In genomic region chr4:2363951-2364653, GRCh38 we compare ENCODE assay signal across 9 cellular contexts. TPM values are rescaled to one million over a fixed set of nuclear protein-coding genes. Genes with fewer than 3 reads are reported as not detected.
DNase-seq lines count a peak whose midpoint lies in the region; ATAC-seq and TF ChIP-seq lines count a peak whose summit lies in the region.
"Had no signal": no experiment of that assay in that cellular context is flagged by ENCODE, and none has a peak within 500 bp of the region (broad histone marks: within the 10 kb centered on the region; RNA-seq: fewer than 3 reads in every experiment).

No MANE protein-coding gene starts in this region.

- H3K4me1 ChIP-seq in skeletal muscle satellite cell (ENCODE audit: control insufficient read depth, insufficient read depth, low read length): no peaks in the 10 kb centered on the region

- CTCF ChIA-PET in activated CD8-positive, alpha-beta T cell treated with anti-CD3 and anti-CD28 coated beads, Interleukin-2, amount 10 ng/mL, durations not matched to agents 7 days and 5 days (lab: Charles Lee): no interaction called here

- H3K4me1 Mint-ChIP-seq in activated CD8-positive, alpha-beta T cell treated with anti-CD3 and anti-CD28 coated beads, Interleukin-2, amount 10 ng/mL, durations not matched to agents 7 days and 5 days (ENCODE audit: low read depth): no peaks in the 10 kb centered on the region

- peak overlapping the region; percentile 62 for H3K4me2 ChIP-seq in skeletal muscle satellite cell (ENCODE audit: low read length)

- H3K27ac Mint-ChIP-seq in activated CD8-positive, alpha-beta T cell treated with anti-CD3 and anti-CD28 coated beads, Interleukin-2, amount 10 ng/mL, durations not matched to agents 7 days and 5 days: peak overlapping the region; percentile 57

- POLR2A ChIA-PET in activated CD8-positive, alpha-beta T cell treated with anti-CD3 and anti-CD28 coated beads, Interleukin-2, amount 10 ng/mL, durations not matched to agents 7 days and 5 days (lab: Charles Lee): no interaction called here

- H3K9me3 Mint-ChIP-seq in activated CD8-positive, alpha-beta T cell treated with anti-CD3 and anti-CD28 coated beads, Interleukin-2, amount 10 ng/mL, durations not matched to agents 7 days and 5 days (ENCODE audit: insufficient read depth): peaks cover 5% of the 10 kb centered on the region

- H3K9me3 ChIP-seq in skeletal muscle satellite cell (replicated peaks; ENCODE audit: low read length): peaks cover 8% of the 10 kb centered on the region

- H3K4me3 Mint-ChIP-seq in activated CD8-positive, alpha-beta T cell treated with anti-CD3 and anti-CD28 coated beads, Interleukin-2, amount 10 ng/mL, durations not matched to agents 7 days and 5 days: peak overlapping the region; percentile 63

- TF ChIP-seq CTCF in foreskin fibroblast (IDR thresholded peaks at IDR 0.05; ENCODE audit: low read depth, low read length): no peak
- no peak for TF ChIP-seq CTCF in GM13977 (IDR thresholded peaks at IDR 0.05; ENCODE audit: extremely low read depth, insufficient read depth, missing control alignments)

- H3K27me3 ChIP-seq in skeletal muscle satellite cell (ENCODE audit: control insufficient read depth, insufficient read depth, low read length): peaks cover 4% of the 10 kb centered on the region

- ATAC-seq in activated CD8-positive, alpha-beta T cell treated with anti-CD3 and anti-CD28 coated beads, Interleukin-2, amount 10 ng/mL, durations not matched to agents 7 days and 5 days: peak; percentile 10
- ATAC-seq in HG03045 (IDR thresholded peaks at IDR 0.05; ENCODE audit: unreplicated experiment) (no peak), HG02884 (IDR thresholded peaks at IDR 0.05; ENCODE audit: unreplicated experiment) (no peak)

- H3K27me3 Mint-ChIP-seq in activated CD8-positive, alpha-beta T cell treated with anti-CD3 and anti-CD28 coated beads, Interleukin-2, amount 10 ng/mL, durations not matched to agents 7 days and 5 days (ENCODE audit: low read depth): no peaks in the 10 kb centered on the region

- DNase-seq in activated CD8-positive, alpha-beta T cell treated with anti-CD3 and anti-CD28 coated beads, Interleukin-2, amount 10 ng/mL, durations not matched to agents 7 days and 5 days: no peak
- no peak for DNase-seq in foreskin fibroblast
- DNase-seq in germinal center (ENCODE audit: low spot score): no peak
- no peak for DNase-seq in GM13977 (ENCODE audit: low spot score)
- DNase-seq: SHP77 treated with DMSO at 0.1 percent for 48 hours had no signal

- in situ Hi-C loops in GM13977 (cut with MboI; ENCODE audit: low pct_unique_long_range_greater_than_20kb, low sequenced_read_pairs, unreplicated experiment): no loop called here

- no peaks in the 10 kb centered on the region for H3K36me3 Mint-ChIP-seq in activated CD8-positive, alpha-beta T cell treated with anti-CD3 and anti-CD28 coated beads, Interleukin-2, amount 10 ng/mL, durations not matched to agents 7 days and 5 days (ENCODE audit: low read depth)

- peak overlapping the region; percentile 74 for H3K9ac ChIP-seq in skeletal muscle satellite cell (ENCODE audit: low read depth, low read length)

- H3K4me3 ChIP-seq in GM08714 (ENCODE audit: low read length) (peak overlapping the region; percentile 24; the same call in 1 of the 2 replicates), foreskin fibroblast (ENCODE audit: low read depth in 1 of 2, low read length in 2 of 2) (peak overlapping the region; percentile 68 to 83), skeletal muscle satellite cell (ENCODE audit: low read length) (peak overlapping the region; percentile 68)

- H3K36me3 ChIP-seq in skeletal muscle satellite cell (ENCODE audit: insufficient read depth, low read length): no peaks in the 10 kb centered on the region

RNA-seq across cellular contexts. Expression of gene ZFYVE28, which starts 54.3 kb away (rescaled TPM):
- total RNA-seq in activated CD8-positive, alpha-beta T cell treated with anti-CD3 and anti-CD28 coated beads, Interleukin-2, amount 10 ng/mL, durations not matched to agents 7 days and 5 days: 1 to 10 TPM; 6.1 to 6.3 TPM
- total RNA-seq in skeletal muscle satellite cell (2012; rRNA removed): 1.8 and 2.6 TPM in 2 replicates

RNA-seq across cellular contexts. Expression of gene CFAP99, which starts 54.7 kb away (rescaled TPM):
- not detected for total RNA-seq in activated CD8-positive, alpha-beta T cell treated with anti-CD3 and anti-CD28 coated beads, Interleukin-2, amount 10 ng/mL, durations not matched to agents 7 days and 5 days
- under 0.01 TPM in 1 of 2 replicates, not detected in the other for total RNA-seq in skeletal muscle satellite cell (2012; rRNA removed)

Comparison
In these comparisons a context has a peak if more than half of its experiments do, and no peak if none do; other contexts are left out.
1. H3K4me3 ChIP-seq: peak in every context shown above with its lines; median percentile 76 in foreskin fibroblast; 68 in skeletal muscle satellite cell; 24 in GM08714.